In genomic region chrX:96372313-96373046, GRCh38 we compare ENCODE assay signal across 9 cellular contexts.
DNase-seq lines count a peak whose midpoint lies in the region; ATAC-seq and TF ChIP-seq lines count a peak whose summit lies in the region.
"Had no signal": no experiment of that assay in that cellular context is flagged by ENCODE, and none has a peak within 500 bp of the region (broad histone marks: within the 10 kb centered on the region; RNA-seq: fewer than 3 reads in every experiment).

No MANE protein-coding gene starts in this region.

- no peaks in the 10 kb centered on the region for H3K27me3 Mint-ChIP-seq in activated CD8-positive, alpha-beta memory T cell treated with anti-CD3 and anti-CD28 coated beads, Interleukin-2, amount 10 ng/mL, durations not matched to agents 7 days and 5 days
- H3K27me3 Mint-ChIP-seq: IgD-negative memory B cell had no signal

- peak; percentile 33 to 39 for TF ChIP-seq CTCF in left lung (IDR thresholded peaks at IDR 0.05)

- H3K36me3 ChIP-seq in left lung, result no peaks in the 10 kb centered on the region

- DNase-seq in Caki2 (ENCODE audit: low read depth) (peak; percentile 25), NCI-H2081 treated with DMSO at 0.1 percent for 48 hours (lab: John Stamatoyannopoulos, UW) (peak; percentile 17), T47D (ENCODE audit: low read depth in 1 of 2, low spot score in 1 of 2) (peak; percentile 4 to 45), left lung (no peak), cortex of kidney (lab: John Stamatoyannopoulos, UW) (no peak), DMS79 (lab: John Stamatoyannopoulos, UW) (no peak)
- no peak for DNase-seq in activated CD8-positive, alpha-beta memory T cell treated with anti-CD3 and anti-CD28 coated beads, Interleukin-2, amount 10 ng/mL, durations not matched to agents 7 days and 5 days

- CTCF ChIA-PET in activated CD8-positive, alpha-beta memory T cell treated with anti-CD3 and anti-CD28 coated beads, Interleukin-2, amount 10 ng/mL, durations not matched to agents 7 days and 5 days (lab: Charles Lee), result no interaction called here

- in situ Hi-C loops in Caki2 (cut with HindIII; ENCODE audit: low pct_unique_long_range_greater_than_20kb, low sequenced_read_pairs), result no loop called here
- in situ Hi-C loops in T47D (cut with HindIII; ENCODE audit: low pct_unique_long_range_greater_than_20kb, low sequenced_read_pairs), result no loop called here

- no peaks in the 10 kb centered on the region for H3K36me3 Mint-ChIP-seq in activated CD8-positive, alpha-beta memory T cell treated with anti-CD3 and anti-CD28 coated beads, Interleukin-2, amount 10 ng/mL, durations not matched to agents 7 days and 5 days
- H3K36me3 Mint-ChIP-seq: IgD-negative memory B cell had no signal

- ATAC-seq in GM21723 (IDR thresholded peaks at IDR 0.05; ENCODE audit: unreplicated experiment), result peak; percentile 74
- peak; percentile 96 for ATAC-seq in left lung
- ATAC-seq in activated CD8-positive, alpha-beta memory T cell treated with anti-CD3 and anti-CD28 coated beads, Interleukin-2, amount 10 ng/mL, durations not matched to agents 7 days and 5 days, result no peak

- no peaks in the 10 kb centered on the region for H3K4me1 ChIP-seq in left lung

- no peaks in the 10 kb centered on the region for H3K4me1 Mint-ChIP-seq in activated CD8-positive, alpha-beta memory T cell treated with anti-CD3 and anti-CD28 coated beads, Interleukin-2, amount 10 ng/mL, durations not matched to agents 7 days and 5 days

- no peaks in the 10 kb centered on the region for H3K9me3 Mint-ChIP-seq in activated CD8-positive, alpha-beta memory T cell treated with anti-CD3 and anti-CD28 coated beads, Interleukin-2, amount 10 ng/mL, durations not matched to agents 7 days and 5 days (ENCODE audit: low read depth)
- H3K9me3 Mint-ChIP-seq: IgD-negative memory B cell had no signal

- H3K4me3 ChIP-seq in left lung, result no peak overlapping the region

- no peaks in the 10 kb centered on the region for H3K9me3 ChIP-seq in left lung

- no peak overlapping the region for H3K4me3 Mint-ChIP-seq in activated CD8-positive, alpha-beta memory T cell treated with anti-CD3 and anti-CD28 coated beads, Interleukin-2, amount 10 ng/mL, durations not matched to agents 7 days and 5 days

- no peak overlapping the region for H3K27ac ChIP-seq in left lung

- H3K27ac Mint-ChIP-seq in activated CD8-positive, alpha-beta memory T cell treated with anti-CD3 and anti-CD28 coated beads, Interleukin-2, amount 10 ng/mL, durations not matched to agents 7 days and 5 days, result no peak overlapping the region
- H3K27ac Mint-ChIP-seq: IgD-negative memory B cell had no signal

- intact Hi-C loops in left lung (cut with DNase I), result no loop called here

- peaks cover 0 to 4% of the 10 kb centered on the region in 2 donors for H3K27me3 ChIP-seq in left lung

Comparison
In these comparisons a context has a peak if more than half of its experiments do, and no peak if none do; other contexts are left out.
1. DNase-seq: peak in Caki2 (single experiment), NCI-H2081 treated with DMSO at 0.1 percent for 48 hours (single experiment) and T47D (2 of 2); none in left lung (0 of 2), cortex of kidney (single experiment), DMS79 (single experiment) and activated CD8-positive, alpha-beta memory T cell treated with anti-CD3 and anti-CD28 coated beads, Interleukin-2, amount 10 ng/mL, durations not matched to agents 7 days and 5 days (single experiment).